8 cellular contexts compared by ENCODE assay signal in genomic region chr9:123606141-123606540, GRCh38.
"Had no signal": no experiment of that assay in that cellular context is flagged by ENCODE, and none has a peak within 500 bp of the region (broad histone marks: within the 10 kb centered on the region; RNA-seq: fewer than 3 reads in every experiment).

No MANE protein-coding gene starts in this region.

- H3K27ac ChIP-seq: HL-60, KMS-11 had no signal

- ATAC-seq: HepG2 had no signal

- H3K27me3 Mint-ChIP-seq: IgD-negative memory B cell had no signal

- H3K9me3 Mint-ChIP-seq: IgD-negative memory B cell had no signal

- FAIRE-seq: HepG2, HTR-8/SVneo had no signal

- DNase-seq: IMR-90, KBM-7, KG1 had no signal

- H3K4me2 ChIP-seq: KMS-11 had no signal

- H3K9ac ChIP-seq: KMS-11 had no signal
